Comparison of ENCODE assay signal across 9 cellular contexts in the genomic region with DNA sequence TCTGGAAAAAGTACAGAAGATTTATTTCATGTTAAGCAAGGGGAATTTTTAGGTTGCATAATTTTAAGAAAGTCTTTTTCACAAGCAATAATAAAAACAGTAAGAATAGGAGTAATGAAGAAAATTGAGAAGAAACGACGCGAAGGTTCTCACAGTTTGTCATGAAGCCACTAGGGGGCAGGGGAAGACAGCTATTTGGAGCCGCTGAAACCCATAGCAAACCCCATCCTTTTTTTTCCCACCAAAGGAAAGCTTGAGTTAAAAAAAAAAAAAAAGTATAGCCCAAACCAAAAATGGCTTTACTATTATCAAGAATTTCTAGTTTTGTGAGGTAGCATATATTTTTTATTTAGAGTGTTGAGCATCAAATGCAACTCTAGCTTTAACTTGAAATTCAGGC.
A peak's percentile ranks its signal among the peaks of the same experiment; 100 is the strongest.
DNase-seq lines count a peak whose midpoint lies in the region; ATAC-seq and TF ChIP-seq lines count a peak whose summit lies in the region.
"Had no signal": no experiment of that assay in that cellular context is flagged by ENCODE, and none has a peak within 500 bp of the region (broad histone marks: within the 10 kb centered on the region; RNA-seq: fewer than 3 reads in every experiment).

No MANE protein-coding gene starts in this region.

- ATAC-seq in HG02678 (IDR thresholded peaks at IDR 0.05; ENCODE audit: unreplicated experiment) = no peak

- no peak overlapping the region for H3K27ac Mint-ChIP-seq in activated CD4-positive, alpha-beta T cell treated with anti-CD3 and anti-CD28 coated beads, Interleukin-2, amount 10 ng/mL, durations not matched to agents 24 days and 14 days
- H3K27ac Mint-ChIP-seq in neural crest cell (ENCODE audit: unreplicated experiment) = no peak overlapping the region

- TF ChIP-seq CTCF in esophagus squamous epithelium (IDR thresholded peaks at IDR 0.05) (peak; percentile 63 to 84 (median 79)), neural crest cell (conservative IDR thresholded peaks at IDR 0.05) (peak; percentile 95)

- H3K9me3 Mint-ChIP-seq in activated CD4-positive, alpha-beta T cell treated with anti-CD3 and anti-CD28 coated beads, Interleukin-2, amount 10 ng/mL, durations not matched to agents 24 days and 14 days = peaks cover 8% of the 10 kb centered on the region
- H3K9me3 Mint-ChIP-seq in neural crest cell = peaks cover 3% of the 10 kb centered on the region

- no peak overlapping the region for H3K27ac ChIP-seq in esophagus squamous epithelium
- H3K27ac ChIP-seq: SJSA1 had no signal

- no peak overlapping the region for H3K4me3 Mint-ChIP-seq in activated CD4-positive, alpha-beta T cell treated with anti-CD3 and anti-CD28 coated beads, Interleukin-2, amount 10 ng/mL, durations not matched to agents 24 days and 14 days
- H3K4me3 Mint-ChIP-seq in neural crest cell = no peak overlapping the region

- H3K36me3 Mint-ChIP-seq in activated CD4-positive, alpha-beta T cell treated with anti-CD3 and anti-CD28 coated beads, Interleukin-2, amount 10 ng/mL, durations not matched to agents 24 days and 14 days (ENCODE audit: low read depth) = peaks cover 6% of the 10 kb centered on the region
- peaks cover 6% of the 10 kb centered on the region for H3K36me3 Mint-ChIP-seq in neural crest cell (ENCODE audit: low read depth)

- no peaks in the 10 kb centered on the region for H3K4me1 ChIP-seq in esophagus squamous epithelium
- H3K4me1 ChIP-seq: SJSA1 had no signal

- H3K36me3 ChIP-seq in esophagus squamous epithelium = no peaks in the 10 kb centered on the region
- H3K36me3 ChIP-seq: SJSA1 had no signal

- intact Hi-C loops in activated CD4-positive, alpha-beta T cell treated with anti-CD3 and anti-CD28 coated beads, Interleukin-2, amount 10 ng/mL, durations not matched to agents 24 days and 14 days (cut with micrococcal nuclease) = loop anchor here (1.0 to 5.0 kb wide), 6 partner anchors 59 to 423 kb away; no protein-coding TSS in a partner anchor
- intact Hi-C loops in esophagus squamous epithelium (cut with DNase I) = loop anchor here (5.0 kb wide), 1 partner anchor 306 kb away; no protein-coding TSS in a partner anchor

- peaks cover 59% of the 10 kb centered on the region for H3K27me3 Mint-ChIP-seq in activated CD4-positive, alpha-beta T cell treated with anti-CD3 and anti-CD28 coated beads, Interleukin-2, amount 10 ng/mL, durations not matched to agents 24 days and 14 days
- peaks cover 19% of the 10 kb centered on the region for H3K27me3 Mint-ChIP-seq in neural crest cell (ENCODE audit: low read depth)

- H3K27me3 ChIP-seq in esophagus squamous epithelium = peaks cover 0 to 21% (median 0%) of the 10 kb centered on the region in 4 donors

- 1 to 3% methylated on average over 4 of the region's 4 CpGs for WGBS in esophagus squamous epithelium, 2 donors

- H3K9me3 ChIP-seq in esophagus squamous epithelium = peaks cover 0 to 3% (median 0%) of the 10 kb centered on the region in 3 donors
- H3K9me3 ChIP-seq: SJSA1 had no signal

- no peak for TF ChIP-seq POLR2A in esophagus squamous epithelium (IDR thresholded peaks at IDR 0.05)

- H3K4me3 ChIP-seq in esophagus squamous epithelium = no peak overlapping the region
- H3K4me3 ChIP-seq: SJSA1 had no signal

- DNase-seq in COLO829 (ENCODE audit: low spot score) (peak; percentile 42), H4 (ENCODE audit: low spot score) (peak; percentile 63), NCI-H2227 treated with DMSO at 0.1 percent for 48 hours (lab: John Stamatoyannopoulos, UW) (peak; percentile 72), esophagus squamous epithelium (lab: John Stamatoyannopoulos, UW) (no peak), neural crest cell (ENCODE audit: low read depth, low spot score) (peak; percentile 40), ureter (ENCODE audit: low spot score) (peak; percentile 61)
- peak; percentile 83 for DNase-seq in activated CD4-positive, alpha-beta T cell treated with anti-CD3 and anti-CD28 coated beads, Interleukin-2, amount 10 ng/mL, durations not matched to agents 24 days and 14 days

- no peaks in the 10 kb centered on the region for H3K4me1 Mint-ChIP-seq in activated CD4-positive, alpha-beta T cell treated with anti-CD3 and anti-CD28 coated beads, Interleukin-2, amount 10 ng/mL, durations not matched to agents 24 days and 14 days
- no peaks in the 10 kb centered on the region for H3K4me1 Mint-ChIP-seq in neural crest cell
